Comparison of ENCODE assay signal across 1 cellular context in the genomic region with DNA sequence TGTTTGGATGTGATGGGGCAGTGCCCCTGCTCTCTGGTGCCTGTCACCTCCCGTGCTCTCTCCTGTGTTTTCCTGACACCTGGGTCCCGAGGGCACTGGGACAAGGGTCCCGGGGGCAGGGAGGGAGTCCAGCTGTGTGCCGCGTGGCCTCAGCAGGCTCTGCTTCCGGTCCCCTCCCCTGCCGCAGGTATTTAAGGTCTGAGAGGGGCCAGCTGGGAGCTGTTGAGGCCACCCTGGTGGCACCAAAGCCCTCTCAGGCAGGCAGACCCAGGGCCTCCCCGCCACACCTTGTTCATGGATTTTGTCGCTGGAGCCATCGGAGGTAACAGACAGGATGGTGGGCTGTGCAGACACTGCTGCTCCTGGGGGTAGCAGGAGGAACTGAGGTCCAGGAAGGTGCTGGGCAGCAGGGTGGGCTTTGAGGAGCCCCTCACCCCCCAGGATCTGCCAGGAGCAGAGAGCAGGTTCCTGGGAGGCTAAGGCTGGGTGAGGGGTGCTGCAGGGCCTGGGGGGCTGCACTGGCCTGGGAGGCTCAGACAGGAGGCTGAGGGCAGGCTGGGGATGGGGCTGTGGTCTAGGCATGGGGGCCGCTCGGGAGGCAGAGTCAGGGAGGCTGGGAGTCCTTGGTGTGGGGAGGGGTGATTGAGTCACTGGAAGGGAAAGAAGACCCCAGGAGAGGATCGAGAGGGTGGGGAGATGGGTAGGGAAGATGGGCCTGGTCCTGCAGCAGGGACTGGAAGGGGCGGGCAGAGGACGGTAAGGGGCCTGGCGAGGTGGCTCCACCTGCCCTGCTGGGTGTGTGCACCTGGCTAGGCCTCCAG.
A peak's percentile ranks its signal among the peaks of the same experiment; 100 is the strongest.
TF ChIP-seq lines count a peak whose summit lies in the region.

A gene with protein sequence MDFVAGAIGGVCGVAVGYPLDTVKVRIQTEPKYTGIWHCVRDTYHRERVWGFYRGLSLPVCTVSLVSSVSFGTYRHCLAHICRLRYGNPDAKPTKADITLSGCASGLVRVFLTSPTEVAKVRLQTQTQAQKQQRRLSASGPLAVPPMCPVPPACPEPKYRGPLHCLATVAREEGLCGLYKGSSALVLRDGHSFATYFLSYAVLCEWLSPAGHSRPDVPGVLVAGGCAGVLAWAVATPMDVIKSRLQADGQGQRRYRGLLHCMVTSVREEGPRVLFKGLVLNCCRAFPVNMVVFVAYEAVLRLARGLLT (plus strand): TSS at position 219 of the 821 bp plus-strand sequence. CDS start 76 bp downstream, at position 295.

TF ChIP-seq in HepG2, 621 proteins besides CTCF, POLR2A, EP300 and RAD21 (continued from another document):
- TF ChIP-seq, protein P1, sequence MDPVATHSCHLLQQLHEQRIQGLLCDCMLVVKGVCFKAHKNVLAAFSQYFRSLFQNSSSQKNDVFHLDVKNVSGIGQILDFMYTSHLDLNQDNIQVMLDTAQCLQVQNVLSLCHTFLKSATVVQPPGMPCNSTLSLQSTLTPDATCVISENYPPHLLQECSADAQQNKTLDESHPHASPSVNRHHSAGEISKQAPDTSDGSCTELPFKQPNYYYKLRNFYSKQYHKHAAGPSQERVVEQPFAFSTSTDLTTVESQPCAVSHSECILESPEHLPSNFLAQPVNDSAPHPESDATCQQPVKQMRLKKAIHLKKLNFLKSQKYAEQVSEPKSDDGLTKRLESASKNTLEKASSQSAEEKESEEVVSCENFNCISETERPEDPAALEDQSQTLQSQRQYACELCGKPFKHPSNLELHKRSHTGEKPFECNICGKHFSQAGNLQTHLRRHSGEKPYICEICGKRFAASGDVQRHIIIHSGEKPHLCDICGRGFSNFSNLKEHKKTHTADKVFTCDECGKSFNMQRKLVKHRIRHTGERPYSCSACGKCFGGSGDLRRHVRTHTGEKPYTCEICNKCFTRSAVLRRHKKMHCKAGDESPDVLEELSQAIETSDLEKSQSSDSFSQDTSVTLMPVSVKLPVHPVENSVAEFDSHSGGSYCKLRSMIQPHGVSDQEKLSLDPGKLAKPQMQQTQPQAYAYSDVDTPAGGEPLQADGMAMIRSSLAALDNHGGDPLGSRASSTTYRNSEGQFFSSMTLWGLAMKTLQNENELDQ (CRISPR knock-in tag; IDR thresholded peaks at IDR 0.05; ENCODE audit: borderline replicate concordance), result no peak
- TF ChIP-seq ARHGAP35 (CRISPR knock-in tag; IDR thresholded peaks at IDR 0.05; ENCODE audit: borderline replicate concordance), result no peak
- peak; percentile 22; the same call in 1 of the 2 replicates for TF ChIP-seq ZSCAN25 (CRISPR knock-in tag; IDR thresholded peaks at IDR 0.05)
- no peak for TF ChIP-seq E2F1 (CRISPR knock-in tag; IDR thresholded peaks at IDR 0.05)
- TF ChIP-seq ETS1 (CRISPR knock-in tag; IDR thresholded peaks at IDR 0.05), result no peak
- TF ChIP-seq HNRNPH1 (optimal IDR thresholded peaks at IDR 0.05; ENCODE audit: low read depth, low read length), result no peak
- TF ChIP-seq RARG (CRISPR knock-in tag; IDR thresholded peaks at IDR 0.05; ENCODE audit: low read depth), result no peak
- TF ChIP-seq ETV5 (CRISPR knock-in tag; IDR thresholded peaks at IDR 0.05; ENCODE audit: borderline replicate concordance), result peak; percentile 88; the same call in 1 of the 2 replicates
- peak; percentile 14; the same call in 1 of the 2 replicates for TF ChIP-seq POGZ (CRISPR knock-in tag; IDR thresholded peaks at IDR 0.05)
- no peak; the same call in 1 of the 2 replicates for TF ChIP-seq MEF2D (CRISPR knock-in tag; IDR thresholded peaks at IDR 0.05)
- TF ChIP-seq TRIM24 (CRISPR knock-in tag; IDR thresholded peaks at IDR 0.05), result no peak
- TF ChIP-seq NR2C2 (CRISPR knock-in tag; IDR thresholded peaks at IDR 0.05; ENCODE audit: borderline replicate concordance), result no peak
- TF ChIP-seq DMAP1 (CRISPR knock-in tag; IDR thresholded peaks at IDR 0.05), result no peak
- no peak for TF ChIP-seq ZNF792 (CRISPR knock-in tag; IDR thresholded peaks at IDR 0.05)
- TF ChIP-seq SRY (CRISPR knock-in tag; IDR thresholded peaks at IDR 0.05), result peak; percentile 8; the same call in 1 of the 2 replicates
- TF ChIP-seq ZNF205 (CRISPR knock-in tag; IDR thresholded peaks at IDR 0.05), result no peak
- no peak for TF ChIP-seq ESRRA (CRISPR knock-in tag; IDR thresholded peaks at IDR 0.05; ENCODE audit: low read depth)
- TF ChIP-seq HOMEZ (CRISPR knock-in tag; IDR thresholded peaks at IDR 0.05; ENCODE audit: low read depth), result no peak
